ENCODE assay signal across 25 cellular contexts in genomic region chr15:45234562-45235235, GRCh38. TPM values are rescaled to one million over a fixed set of nuclear protein-coding genes. Genes with fewer than 3 reads are reported as not detected.
"Had no signal": no experiment of that assay in that cellular context is flagged by ENCODE, and none has a peak within 500 bp of the region (broad histone marks: within the 10 kb centered on the region; RNA-seq: fewer than 3 reads in every experiment).

No MANE protein-coding gene starts in this region.

- H3K27ac ChIP-seq: colonic mucosa, hepatocyte, neutrophil, psoas muscle, suprapubic skin, thyroid gland had no signal

- H3K4me3 ChIP-seq: colonic mucosa, hepatocyte, lung, psoas muscle, suprapubic skin, thyroid gland had no signal

- H3K27me3 Mint-ChIP-seq: type B pancreatic cell had no signal

- H3K4me1 ChIP-seq: colonic mucosa, psoas muscle, suprapubic skin had no signal

- H3K36me3 ChIP-seq: colonic mucosa, neutrophil, suprapubic skin, thyroid gland had no signal

- H3K36me3 Mint-ChIP-seq: type B pancreatic cell had no signal

- DNase-seq: colonic mucosa; effector CD4-positive, alpha-beta T cell; endodermal cell; erythroblast; foreskin melanocyte; head of caudate nucleus; kidney; left cardiac atrium; left ventricle myocardium superior; mesenchymal stem cell; naive thymus-derived CD8-positive, alpha-beta T cell; psoas muscle; stimulated activated CD4-positive, alpha-beta T cell treated with anti-CD3 and anti-CD28 coated beads, Interleukin-12 subunit alpha, Interleukin-12 subunit beta, amount 100 ng/mL, for 4 hours; stimulated activated naive CD8-positive, alpha-beta T cell treated with anti-CD3 and anti-CD28 coated beads, Interleukin-15, Interleukin-2, amounts not matched to agents 100 U/mL and 50 U/mL, for 24 hours; thyroid gland had no signal

- H3K9me3 ChIP-seq: colonic mucosa, neutrophil, thyroid gland had no signal

- H3K4me1 Mint-ChIP-seq: endodermal cell; naive thymus-derived CD8-positive, alpha-beta T cell had no signal

- H3K27me3 ChIP-seq: colonic mucosa, hepatocyte, neutrophil, suprapubic skin, thyroid gland had no signal

- H3K27ac Mint-ChIP-seq: endodermal cell; naive thymus-derived CD8-positive, alpha-beta T cell; type B pancreatic cell had no signal

- ATAC-seq: left cardiac atrium; left ventricle myocardium superior; naive thymus-derived CD8-positive, alpha-beta T cell; psoas muscle; sciatic nerve; stimulated activated naive CD8-positive, alpha-beta T cell treated with anti-CD3 and anti-CD28 coated beads, Interleukin-15, Interleukin-2, amounts not matched to agents 100 U/mL and 50 U/mL, for 24 hours had no signal

- H3K4me3 Mint-ChIP-seq: endodermal cell; naive thymus-derived CD8-positive, alpha-beta T cell; type B pancreatic cell had no signal

RNA-seq across cellular contexts. Expression of gene SLC28A2, which starts 17.3 kb away (rescaled TPM):
- total RNA-seq: dermis microvascular lymphatic vessel endothelial cell; endothelial cell of umbilical vein; kidney; left cardiac atrium; left ventricle myocardium superior; naive thymus-derived CD8-positive, alpha-beta T cell; osteoblast; psoas muscle; sciatic nerve; skeletal muscle tissue; suprapubic skin; thyroid gland had no signal
